ENCODE assay signal across 11 cellular contexts in genomic region chr1:46174448-46175231, GRCh38. TPM values are rescaled to one million over a fixed set of nuclear protein-coding genes. Genes with fewer than 3 reads are reported as not detected.
DNase-seq lines count a peak whose midpoint lies in the region; ATAC-seq and TF ChIP-seq lines count a peak whose summit lies in the region.
"Had no signal": no experiment of that assay in that cellular context is flagged by ENCODE, and none has a peak within 500 bp of the region (broad histone marks: within the 10 kb centered on the region; RNA-seq: fewer than 3 reads in every experiment).

Gene TSPAN1 (plus strand): TSS chr1:46175087. CDS start chr1:46181108, 6,021 bp downstream.

- no peak within 1 kb of the TSS for H3K27ac Mint-ChIP-seq in endodermal cell
- H3K27ac Mint-ChIP-seq: natural killer cell had no signal

- H3K27ac ChIP-seq in endodermal cell (ENCODE audit: low read depth, low read length) (peak within 1 kb of the TSS; percentile 40), mesendoderm (ENCODE audit: low read depth, low read length) (no peak within 1 kb of the TSS), thymus (ENCODE audit: low read depth) (peak within 1 kb of the TSS; percentile 9)

- H3K27me3 ChIP-seq in endodermal cell (ENCODE audit: control insufficient read depth, insufficient read depth, low read length, poor library complexity, severe bottlenecking) = no peaks in the 10 kb centered on the region
- no peaks in the 10 kb centered on the region for H3K27me3 ChIP-seq in mesendoderm (ENCODE audit: insufficient read depth, low read length, poor library complexity)
- no peaks in the 10 kb centered on the region for H3K27me3 ChIP-seq in thymus (ENCODE audit: control insufficient read depth, insufficient read depth)

- peaks cover 10% of the 10 kb centered on the region for H3K27me3 Mint-ChIP-seq in endodermal cell (ENCODE audit: insufficient read depth)

- H3K36me3 ChIP-seq in endodermal cell (ENCODE audit: control insufficient read depth, insufficient read depth, low read length) = no peaks in the 10 kb centered on the region
- H3K36me3 ChIP-seq in mesendoderm (ENCODE audit: control insufficient read depth, insufficient read depth, low read length) = no peaks in the 10 kb centered on the region
- no peaks in the 10 kb centered on the region for H3K36me3 ChIP-seq in thymus (ENCODE audit: control insufficient read depth, insufficient read depth)

- H3K4me1 Mint-ChIP-seq in endodermal cell = no peaks in the 10 kb centered on the region
- H3K4me1 Mint-ChIP-seq: natural killer cell had no signal

- H2BK120ac ChIP-seq in mesendoderm (ENCODE audit: low read depth, low read length) = no peak within 1 kb of the TSS

- no peaks in the 10 kb centered on the region for H3K79me1 ChIP-seq in mesendoderm (ENCODE audit: low read length)

- ATAC-seq in HG02870 (IDR thresholded peaks at IDR 0.05; ENCODE audit: unreplicated experiment) (no peak), HG03045 (IDR thresholded peaks at IDR 0.05; ENCODE audit: unreplicated experiment) (no peak)
- ATAC-seq: natural killer cell had no signal

- no peak within 1 kb of the TSS for H3K4me3 Mint-ChIP-seq in endodermal cell
- H3K4me3 Mint-ChIP-seq: natural killer cell had no signal

- H3K4me2 ChIP-seq in mesendoderm (ENCODE audit: low read length) = no peak within 1 kb of the TSS

- peak within 1 kb of the TSS; percentile 9 for H3K18ac ChIP-seq in mesendoderm (ENCODE audit: low read length)

- H2AK5ac ChIP-seq in mesendoderm (ENCODE audit: low read length) = no peak within 1 kb of the TSS

- no peak within 1 kb of the TSS for H3K23ac ChIP-seq in mesendoderm (ENCODE audit: low read length)

- no peak within 1 kb of the TSS for H3K9ac ChIP-seq in endodermal cell (ENCODE audit: extremely low read depth, low read length, poor library complexity, severe bottlenecking)
- no peak within 1 kb of the TSS for H3K9ac ChIP-seq in mesendoderm (ENCODE audit: low read length)

- peak within 1 kb of the TSS; percentile 52 for H3K56ac ChIP-seq in mesendoderm (ENCODE audit: low read length)

- H2BK5ac ChIP-seq in mesendoderm (ENCODE audit: low read length) = no peak within 1 kb of the TSS

- H3K79me2 ChIP-seq in mesendoderm (ENCODE audit: control insufficient read depth, insufficient read depth, low read length) = no peaks in the 10 kb centered on the region

- no peak within 1 kb of the TSS for H3K4me3 ChIP-seq in NB4 (ENCODE audit: low read depth, low read length)
- no peak within 1 kb of the TSS for H3K4me3 ChIP-seq in endodermal cell (ENCODE audit: low read length)
- no peak within 1 kb of the TSS for H3K4me3 ChIP-seq in mesendoderm (ENCODE audit: low read length)
- H3K4me3 ChIP-seq in thymus (ENCODE audit: low read length) = no peak within 1 kb of the TSS

- no peaks in the 10 kb centered on the region for H3K9me3 ChIP-seq in endodermal cell (ENCODE audit: control insufficient read depth, low read length)
- H3K9me3 ChIP-seq in thymus (ENCODE audit: control insufficient read depth) = no peaks in the 10 kb centered on the region

- H3K36me3 Mint-ChIP-seq in endodermal cell (ENCODE audit: low read depth) = no peaks in the 10 kb centered on the region
- H3K36me3 Mint-ChIP-seq: natural killer cell had no signal

- no peaks in the 10 kb centered on the region for H3K9me3 Mint-ChIP-seq in endodermal cell
- H3K9me3 Mint-ChIP-seq: natural killer cell had no signal

- TF ChIP-seq POLR2A in NB4 (IDR thresholded peaks at IDR 0.05; ENCODE audit: extremely low read depth, insufficient read length) = no peak

- no peak within 1 kb of the TSS for H4K8ac ChIP-seq in mesendoderm (ENCODE audit: low read depth, low read length)

- DNase-seq in NB4 (ENCODE audit: low read depth) (peak; percentile 40), endodermal cell (peak; percentile 54), mesendoderm (peak; percentile 43), LoVo (ENCODE audit: low spot score) (no peak)
- DNase-seq in stimulated activated CD4-positive, alpha-beta T cell treated with anti-CD3 and anti-CD28 coated beads, Interleukin-4, amount 100 ng/mL, for 4 hours = no peak
- DNase-seq: activated T-cell treated with anti-CD3 and anti-CD28 coated beads, Interleukin-2, amount 50 U/mL, for 1 hour; natural killer cell; NCI-H1092 had no signal

- 86 to 88% methylated on average over 10 to 11 of the region's 11 CpGs for WGBS in endodermal cell (ENCODE audit: insufficient coverage in 1 of 2, insufficient read length in 1 of 2), 2 experiments
- WGBS in mesendoderm (ENCODE audit: extremely low coverage, insufficient coverage, low lambda C conversion rate) = no CpG with 5 or more reads among the region's 11 CpGs
- 95% methylated on average over 11 of the region's 11 CpGs for WGBS in thymus

- H2BK15ac ChIP-seq in mesendoderm (replicated peaks; ENCODE audit: low read depth) = no peak within 1 kb of the TSS

- TF ChIP-seq CTCF in NB4 (IDR thresholded peaks at IDR 0.05; ENCODE audit: low read depth, low read length) (no peak), endodermal cell (conservative IDR thresholded peaks at IDR 0.05) (no peak)

- H3K4ac ChIP-seq in mesendoderm (ENCODE audit: low read depth, low read length) = no peak within 1 kb of the TSS

- H4K5ac ChIP-seq in mesendoderm (ENCODE audit: low read length) = no peak within 1 kb of the TSS

- H3K4me1 ChIP-seq in endodermal cell (ENCODE audit: control insufficient read depth, insufficient read depth, low read length) (no peaks in the 10 kb centered on the region), mesendoderm (ENCODE audit: control insufficient read depth, low read depth, low read length) (peaks cover 13% of the 10 kb centered on the region), thymus (ENCODE audit: control insufficient read depth, insufficient read depth, low read length) (no peaks in the 10 kb centered on the region)

RNA-seq across cellular contexts. Expression of gene TSPAN1, which starts in this region (rescaled TPM):
- not detected for total RNA-seq in endodermal cell
- not detected for polyA plus RNA-seq in endodermal cell (2013, experiment 1 of 2)
- not detected for polyA plus RNA-seq in endodermal cell (2013, experiment 2 of 2)
- polyA plus RNA-seq in mesendoderm (2013, experiment 1 of 2) = not detected
- not detected for polyA plus RNA-seq in mesendoderm (2013, experiment 2 of 2)
- polyA plus RNA-seq in thymus = 6.9 TPM
- total RNA-seq: natural killer cell had no signal

Comparison
In these comparisons a context has a peak if more than half of its experiments do, and no peak if none do; other contexts are left out.
1. Peak in DNase-seq and H3K27ac ChIP-seq in endodermal cell; RNA of the gene not detected or under 1 TPM.
2. DNase-seq: peak in NB4 (single experiment) and mesendoderm (single experiment); none in stimulated activated CD4-positive, alpha-beta T cell treated with anti-CD3 and anti-CD28 coated beads, Interleukin-4, amount 100 ng/mL, for 4 hours (0 of 2) and LoVo (single experiment).